8 cellular contexts compared by ENCODE assay signal in genomic region chr14:75278422-75279152, GRCh38. TPM values are rescaled to one million over a fixed set of nuclear protein-coding genes. Genes with fewer than 3 reads are reported as not detected.
DNase-seq lines count a peak whose midpoint lies in the region; ATAC-seq and TF ChIP-seq lines count a peak whose summit lies in the region.

FOS (plus strand) TSS chr14:75278828; CDS start chr14:75278983, 155 bp downstream.

- no peak for TF ChIP-seq CTCF in CD4-positive, alpha-beta T cell (IDR thresholded peaks at IDR 0.05)
- peak in 1 of 3 donors; percentile 51 for TF ChIP-seq CTCF in lower leg skin (IDR thresholded peaks at IDR 0.05)

- H3K9me3 Mint-ChIP-seq in CD4-positive, alpha-beta T cell, result no peaks in the 10 kb centered on the region
- no peaks in the 10 kb centered on the region for H3K9me3 Mint-ChIP-seq in activated CD4-positive, alpha-beta memory T cell treated with anti-CD3 and anti-CD28 coated beads for 36 hours

- H3K27me3 ChIP-seq in CD4-positive, alpha-beta T cell (ENCODE audit: control insufficient read depth, insufficient read depth, low read length), result peaks cover 4% of the 10 kb centered on the region
- no peaks in the 10 kb centered on the region for H3K27me3 ChIP-seq in duodenal mucosa (ENCODE audit: control insufficient read depth in 1 of 2, insufficient read depth in 2 of 2, low read length in 2 of 2)

- H3K4me3 Mint-ChIP-seq in CD4-positive, alpha-beta T cell, result peak within 1 kb of the TSS; percentile 94
- peak within 1 kb of the TSS; percentile 92 for H3K4me3 Mint-ChIP-seq in activated CD4-positive, alpha-beta memory T cell treated with anti-CD3 and anti-CD28 coated beads for 36 hours

- CTCF ChIA-PET in CD4-positive, alpha-beta T cell (lab: Charles Lee), result interaction anchor here (0.8 to 1.5 kb wide), 3 partner anchors 17 to 46 kb away, joined by 3 to 7 read pairs (median 6); no protein-coding TSS in a partner anchor
- CTCF ChIA-PET in activated CD4-positive, alpha-beta memory T cell treated with anti-CD3 and anti-CD28 coated beads for 36 hours (lab: Charles Lee), result interaction anchor here (1.0 kb wide), 1 partner anchor 89 kb away, joined by 3 read pairs; no protein-coding TSS in a partner anchor

- ATAC-seq in CD4-positive, alpha-beta T cell (ENCODE audit: poor library complexity), result peak; percentile 66
- ATAC-seq in GM19455 (IDR thresholded peaks at IDR 0.05; ENCODE audit: unreplicated experiment), result peak; percentile 83
- ATAC-seq in HG03575 (IDR thresholded peaks at IDR 0.05; ENCODE audit: extremely low read depth, insufficient number of reproducible peaks, low FRiP score, unreplicated experiment), result peak; percentile 46

- peak in 1 of 2 donors; percentile 98 for TF ChIP-seq POLR2A in lower leg skin (IDR thresholded peaks at IDR 0.05)

- peak within 1 kb of the TSS; percentile 82 for H3K27ac ChIP-seq in CD4-positive, alpha-beta T cell (ENCODE audit: low read depth, low read length)
- peak within 1 kb of the TSS; percentile 98 for H3K27ac ChIP-seq in duodenal mucosa (ENCODE audit: low read depth, low read length)

- intact Hi-C loops in CD4-positive, alpha-beta T cell (cut with DNase I, micrococcal nuclease), result loop anchor here (1.0 kb wide), 5 partner anchors 16 to 102 kb away; partner anchors contain the start of gene TMED10 (in 2 of the 2)
- intact Hi-C loops in activated CD4-positive, alpha-beta memory T cell treated with anti-CD3 and anti-CD28 coated beads for 36 hours (cut with micrococcal nuclease), result loop anchor here (1.0 kb wide), 4 partner anchors 16 to 102 kb away; partner anchors contain the start of gene TMED10
- intact Hi-C loops in lower leg skin (cut with DNase I; ENCODE audit: low total_unique reads), result no loop called here

- peak within 1 kb of the TSS; percentile 86 to 99 for H3K4me3 ChIP-seq in duodenal mucosa (ENCODE audit: low read depth in 1 of 2, low read length in 2 of 2)
- H3K4me3 ChIP-seq in lower leg skin (ENCODE audit: low read depth, poor library complexity, severe bottlenecking), result peak within 1 kb of the TSS; percentile 90

- peaks cover 22 to 23% of the 10 kb centered on the region in 2 donors for H3K36me3 ChIP-seq in duodenal mucosa (ENCODE audit: control insufficient read depth in 1 of 2, insufficient read depth in 2 of 2, low read length in 2 of 2)

- 0 to 1% methylated on average over 48 to 56 of the region's 69 CpGs for WGBS in lower leg skin, 2 donors

- peaks cover 56% of the 10 kb centered on the region for H3K4me1 Mint-ChIP-seq in CD4-positive, alpha-beta T cell (ENCODE audit: low read depth)
- peaks cover 48% of the 10 kb centered on the region for H3K4me1 Mint-ChIP-seq in activated CD4-positive, alpha-beta memory T cell treated with anti-CD3 and anti-CD28 coated beads for 36 hours (ENCODE audit: low read depth)

- peak; percentile 79 to 94 (median 84) for DNase-seq in CD4-positive, alpha-beta T cell
- DNase-seq in NCI-H82 treated with DMSO at 0.1 percent for 48 hours (lab: John Stamatoyannopoulos, UW; ENCODE audit: unreplicated experiment) (peak; percentile 64), lower leg skin (ENCODE audit: low spot score in 2 of 2) (peak; percentile 94 to 99)
- DNase-seq in activated CD4-positive, alpha-beta memory T cell treated with anti-CD3 and anti-CD28 coated beads for 36 hours, result peak; percentile 92
- peak; percentile 75 to 90 for DNase-seq in stimulated activated CD4-positive, alpha-beta T cell treated with anti-CD3 and anti-CD28 coated beads, Interleukin-4, amount 100 ng/mL, for 4 hours

- peaks cover 73% of the 10 kb centered on the region for H3K27me3 Mint-ChIP-seq in CD4-positive, alpha-beta T cell
- peaks cover 11% of the 10 kb centered on the region for H3K27me3 Mint-ChIP-seq in activated CD4-positive, alpha-beta memory T cell treated with anti-CD3 and anti-CD28 coated beads for 36 hours

- peaks cover 33 to 46% of the 10 kb centered on the region in 2 donors for H3K4me1 ChIP-seq in duodenal mucosa (ENCODE audit: control insufficient read depth in 1 of 2, insufficient read depth in 2 of 2, low read length in 2 of 2)

- POLR2A ChIA-PET in CD4-positive, alpha-beta T cell (lab: Charles Lee), result interaction anchor here (0.6 to 1.7 kb wide), 4 partner anchors 12 to 55 kb away, joined by 3 to 10 read pairs (median 4); no protein-coding TSS in a partner anchor
- POLR2A ChIA-PET in activated CD4-positive, alpha-beta memory T cell treated with anti-CD3 and anti-CD28 coated beads for 36 hours (lab: Charles Lee), result interaction anchor here (0.8 to 1.7 kb wide), 9 partner anchors 9 to 152 kb away, joined by 3 to 11 read pairs (median 5); partner anchors contain the start of gene NEK9

- peak within 1 kb of the TSS; percentile 92 for H3K27ac Mint-ChIP-seq in CD4-positive, alpha-beta T cell
- H3K27ac Mint-ChIP-seq in activated CD4-positive, alpha-beta memory T cell treated with anti-CD3 and anti-CD28 coated beads for 36 hours, result peak within 1 kb of the TSS; percentile 91

- H3K36me3 Mint-ChIP-seq in CD4-positive, alpha-beta T cell (ENCODE audit: low read depth), result peaks cover 53% of the 10 kb centered on the region
- H3K36me3 Mint-ChIP-seq in activated CD4-positive, alpha-beta memory T cell treated with anti-CD3 and anti-CD28 coated beads for 36 hours, result peaks cover 25% of the 10 kb centered on the region

- H3K9ac ChIP-seq in duodenal mucosa (ENCODE audit: low read depth in 1 of 2, low read length in 2 of 2), result peak within 1 kb of the TSS; percentile 95 to 100

- no peaks in the 10 kb centered on the region for H3K9me3 ChIP-seq in CD4-positive, alpha-beta T cell (ENCODE audit: control insufficient read depth, low read length)
- no peaks in the 10 kb centered on the region for H3K9me3 ChIP-seq in duodenal mucosa (ENCODE audit: control insufficient read depth in 1 of 2, low read length in 2 of 2)

RNA-seq across cellular contexts. Expression of gene FOS, which starts in this region (rescaled TPM):
- 1,000 to 10,000 TPM; 1,565 to 1,685 TPM for total RNA-seq in CD4-positive, alpha-beta T cell
- total RNA-seq in activated CD4-positive, alpha-beta memory T cell treated with anti-CD3 and anti-CD28 coated beads for 36 hours, result 10 to 100 TPM; 21.1 to 26.7 TPM
- 100 to 1,000 TPM; 154 to 448 (median 330) TPM for total RNA-seq in lower leg skin

Comparison
In these comparisons a context has a peak if more than half of its experiments do, and no peak if none do; other contexts are left out.
1. Peak in every context shown above with its lines: DNase-seq, ATAC-seq, H3K4me3 ChIP-seq and H3K27ac ChIP-seq.
2. RNA of gene FOS (total RNA-seq): 1,565 to 1,685 TPM in CD4-positive, alpha-beta T cell and 154 to 448 TPM in lower leg skin; 21.1 to 26.7 TPM in activated CD4-positive, alpha-beta memory T cell treated with anti-CD3 and anti-CD28 coated beads for 36 hours; every median in the first group is over 4 times any median in the second.